In genomic region chr2:37656512-37657423, GRCh38 we compare ENCODE assay signal across 8 cellular contexts. TPM values are rescaled to one million over a fixed set of nuclear protein-coding genes. Genes with fewer than 3 reads are reported as not detected.
DNase-seq lines count a peak whose midpoint lies in the region; ATAC-seq, FAIRE-seq and TF ChIP-seq lines count a peak whose summit lies in the region.

No MANE protein-coding gene starts in this region.

- peaks cover 84% of the 10 kb centered on the region for H3K4me1 Mint-ChIP-seq in activated T-cell treated with anti-CD3 and anti-CD28 coated beads, Interleukin-2, amount 50 U/mL, for 72 hours (ENCODE audit: low read depth)
- peaks cover 91% of the 10 kb centered on the region for H3K4me1 Mint-ChIP-seq in activated CD4-positive, alpha-beta memory T cell treated with anti-CD3 and anti-CD28 coated beads, Interleukin-2, amount 10 ng/mL, durations not matched to agents 7 days and 5 days

- H3K4me1 ChIP-seq in tibial artery, result peaks cover 0 to 100% (median 57%) of the 10 kb centered on the region in 4 donors

- CTCF ChIA-PET in activated CD4-positive, alpha-beta memory T cell treated with anti-CD3 and anti-CD28 coated beads, Interleukin-2, amount 10 ng/mL, durations not matched to agents 7 days and 5 days (lab: Charles Lee), result interaction anchor here (1.0 to 2.9 kb wide), 8 partner anchors 8 to 420 kb away, joined by 3 to 10 read pairs (median 5); partner anchors contain the start of genes CDC42EP3 and CYP1B1

- H3K4me3 ChIP-seq in tibial artery, result no peak overlapping the region

- no peaks in the 10 kb centered on the region for H3K27me3 Mint-ChIP-seq in activated T-cell treated with anti-CD3 and anti-CD28 coated beads, Interleukin-2, amount 50 U/mL, for 72 hours (ENCODE audit: low read depth)
- no peaks in the 10 kb centered on the region for H3K27me3 Mint-ChIP-seq in activated CD4-positive, alpha-beta memory T cell treated with anti-CD3 and anti-CD28 coated beads, Interleukin-2, amount 10 ng/mL, durations not matched to agents 7 days and 5 days

- H3K9me3 Mint-ChIP-seq in activated T-cell treated with anti-CD3 and anti-CD28 coated beads, Interleukin-2, amount 50 U/mL, for 72 hours, result peaks cover 0 to 2% of the 10 kb centered on the region in 2 donors
- no peaks in the 10 kb centered on the region for H3K9me3 Mint-ChIP-seq in activated CD4-positive, alpha-beta memory T cell treated with anti-CD3 and anti-CD28 coated beads, Interleukin-2, amount 10 ng/mL, durations not matched to agents 7 days and 5 days

- H3K27ac ChIP-seq in tibial artery, result peak overlapping the region; percentile 52 to 66

- peaks cover 0 to 2% of the 10 kb centered on the region in 2 donors for H3K36me3 Mint-ChIP-seq in activated T-cell treated with anti-CD3 and anti-CD28 coated beads, Interleukin-2, amount 50 U/mL, for 72 hours (ENCODE audit: insufficient read depth in 2 of 2)
- peaks cover 77% of the 10 kb centered on the region for H3K36me3 Mint-ChIP-seq in activated CD4-positive, alpha-beta memory T cell treated with anti-CD3 and anti-CD28 coated beads, Interleukin-2, amount 10 ng/mL, durations not matched to agents 7 days and 5 days (ENCODE audit: low read depth)

- TF ChIP-seq CTCF in tibial artery (IDR thresholded peaks at IDR 0.05), result no peak

- ATAC-seq in activated T-cell treated with anti-CD3 and anti-CD28 coated beads, Interleukin-2, amount 50 U/mL, for 72 hours (replicated peaks in 1 of 2), result peak; percentile 53 to 56
- ATAC-seq in left lobe of liver, result peak; percentile 22

- H3K9me3 ChIP-seq in tibial artery, result no peaks in the 10 kb centered on the region

- H3K4me3 Mint-ChIP-seq in activated T-cell treated with anti-CD3 and anti-CD28 coated beads, Interleukin-2, amount 50 U/mL, for 72 hours, result peak overlapping the region; percentile 43 to 64
- H3K4me3 Mint-ChIP-seq in activated CD4-positive, alpha-beta memory T cell treated with anti-CD3 and anti-CD28 coated beads, Interleukin-2, amount 10 ng/mL, durations not matched to agents 7 days and 5 days, result peak overlapping the region; percentile 29

- intact Hi-C loops in tibial artery (cut with DNase I; ENCODE audit: low total_unique reads), result no loop called here

- FAIRE-seq in RCC 7860 (lab: Jason Lieb, UNC), result no peak

- H3K36me3 ChIP-seq in tibial artery, result no peaks in the 10 kb centered on the region

- H3K27me3 ChIP-seq in tibial artery, result no peaks in the 10 kb centered on the region

- POLR2A ChIA-PET in activated CD4-positive, alpha-beta memory T cell treated with anti-CD3 and anti-CD28 coated beads, Interleukin-2, amount 10 ng/mL, durations not matched to agents 7 days and 5 days (lab: Charles Lee), result interaction anchor here (0.7 to 2.7 kb wide), 14 partner anchors 9 to 280 kb away, joined by 3 to 18 read pairs (median 4); partner anchors contain the start of gene CDC42EP3

- peak in 1 of 2 donors; percentile 33 for DNase-seq in activated T-cell treated with anti-CD3 and anti-CD28 coated beads, Interleukin-2, amount 50 U/mL, for 72 hours
- DNase-seq in activated T-cell treated with anti-CD3 and anti-CD28 coated beads, Interleukin-2, amount 50 U/mL, for 48 hours, result no peak
- DNase-seq in activated CD4-positive, alpha-beta memory T cell treated with anti-CD3 and anti-CD28 coated beads, Interleukin-2, amount 10 ng/mL, durations not matched to agents 7 days and 5 days, result peak; percentile 37
- DNase-seq in left lobe of liver (ENCODE audit: low spot score) (no peak), tibial artery (no peak), NCI-H446 (lab: John Stamatoyannopoulos, UW) (no peak), NCI-H446 treated with DMSO at 0.1 percent for 48 hours (lab: John Stamatoyannopoulos, UW) (no peak), RCC 7860 (ENCODE audit: low spot score) (no peak)

- peak overlapping the region; percentile 87 for H3K27ac Mint-ChIP-seq in activated T-cell treated with anti-CD3 and anti-CD28 coated beads, Interleukin-2, amount 50 U/mL, for 72 hours
- peak overlapping the region; percentile 84 for H3K27ac Mint-ChIP-seq in activated CD4-positive, alpha-beta memory T cell treated with anti-CD3 and anti-CD28 coated beads, Interleukin-2, amount 10 ng/mL, durations not matched to agents 7 days and 5 days

RNA-seq across cellular contexts. Expression of gene CDC42EP3, which starts 14.7 kb away (rescaled TPM):
- 10 to 100 TPM; 27.0 to 28.9 TPM for total RNA-seq in activated T-cell treated with anti-CD3 and anti-CD28 coated beads, Interleukin-2, amount 50 U/mL, for 72 hours
- 10 to 100 TPM; 51.1 to 52.2 TPM for total RNA-seq in activated CD4-positive, alpha-beta memory T cell treated with anti-CD3 and anti-CD28 coated beads, Interleukin-2, amount 10 ng/mL, durations not matched to agents 7 days and 5 days
- total RNA-seq in left lobe of liver, result 3.4 TPM
